Comparison of ENCODE assay signal across 1 cellular context in genomic region chr20:57211949-57212889, GRCh38.
A peak's percentile ranks its signal among the peaks of the same experiment; 100 is the strongest.
TF ChIP-seq lines count a peak whose summit lies in the region.

No MANE protein-coding gene starts in this region.

TF ChIP-seq in HCT116, 20 proteins besides CTCF, POLR2A, EP300 and RAD21 (continued from another document):
- TF ChIP-seq POLR2AphosphoS5 (IDR thresholded peaks at IDR 0.05; ENCODE audit: low read depth, low read length) (peak; percentile 40), MAX (IDR thresholded peaks at IDR 0.05) (peak; percentile 70; the same call in 1 of the 2 replicates), REST (IDR thresholded peaks at IDR 0.05; ENCODE audit: low read depth) (no peak), CBX3 (IDR thresholded peaks at IDR 0.05; ENCODE audit: low read depth) (peak; percentile 57; the same call in 1 of the 2 replicates), SP1 (IDR thresholded peaks at IDR 0.05; ENCODE audit: low read depth) (peak; percentile 74)
